In the genomic region with DNA sequence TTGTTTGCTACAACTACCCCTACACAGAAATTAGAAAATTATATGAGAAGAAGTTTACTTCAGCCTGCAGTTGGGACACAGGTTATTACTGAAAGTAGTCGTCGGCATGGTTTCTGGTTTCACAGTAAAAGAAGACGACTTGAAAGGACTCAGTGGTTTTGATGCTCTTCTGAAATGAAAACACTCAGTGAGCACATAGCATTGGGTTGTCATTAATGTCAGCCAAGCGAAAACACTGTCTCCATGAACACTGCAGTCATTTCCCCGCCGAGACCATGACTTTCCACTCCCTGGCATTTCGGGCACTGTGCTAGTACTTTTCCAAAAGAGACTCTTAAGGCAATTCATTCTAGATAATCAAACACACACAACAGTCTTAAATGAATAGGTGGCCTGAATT, we compare ENCODE assay signal across 10 cellular contexts.
DNase-seq lines count a peak whose midpoint lies in the region; ATAC-seq and TF ChIP-seq lines count a peak whose summit lies in the region.
"Had no signal": no experiment of that assay in that cellular context is flagged by ENCODE, and none has a peak within 500 bp of the region (broad histone marks: within the 10 kb centered on the region; RNA-seq: fewer than 3 reads in every experiment).

No MANE protein-coding gene starts in this region.

- H3K4me1 ChIP-seq in stomach = peaks cover 0 to 13% (median 6%) of the 10 kb centered on the region in 4 donors

- TF ChIP-seq POLR2A in stomach (IDR thresholded peaks at IDR 0.05) = no peak

- H3K4me3 Mint-ChIP-seq in T-helper 17 cell (peak overlapping the region; percentile 85), memory B cell (no peak overlapping the region)

- H3K36me3 ChIP-seq in stomach = no peaks in the 10 kb centered on the region
- H3K36me3 ChIP-seq: cardiac muscle cell had no signal

- TF ChIP-seq CTCF in GM10266 (IDR thresholded peaks at IDR 0.05; ENCODE audit: control insufficient read depth, insufficient read depth, low read depth, missing control alignments) (no peak), stomach (IDR thresholded peaks at IDR 0.05) (no peak)

- no peaks in the 10 kb centered on the region for H3K27me3 ChIP-seq in stomach
- H3K27me3 ChIP-seq: cardiac muscle cell had no signal

- H3K4me1 Mint-ChIP-seq in T-helper 17 cell (peaks cover 85% of the 10 kb centered on the region), memory B cell (peaks cover 19% of the 10 kb centered on the region)

- H3K36me3 Mint-ChIP-seq in T-helper 17 cell (ENCODE audit: low read depth) (peaks cover 3% of the 10 kb centered on the region), memory B cell (peaks cover 11% of the 10 kb centered on the region)

- peak overlapping the region; percentile 98 for H3K27ac Mint-ChIP-seq in T-helper 17 cell
- peak overlapping the region; percentile 45 for H3K27ac Mint-ChIP-seq in memory B cell

- intact Hi-C loops in stomach (cut with DNase I; ENCODE audit: low total_unique reads) = no loop called here

- H3K9me3 ChIP-seq in T-helper 17 cell (ENCODE audit: control insufficient read depth, low read length, poor library complexity, severe bottlenecking) = no peaks in the 10 kb centered on the region
- H3K9me3 ChIP-seq in stomach = no peaks in the 10 kb centered on the region

- WGBS in stomach, 5 donors = 84 to 93% (median 87%) methylated on average over 7 of the region's 7 CpGs

- ATAC-seq in GM21723 (IDR thresholded peaks at IDR 0.05; ENCODE audit: unreplicated experiment) (peak; percentile 87), T-helper 17 cell (peak; percentile 52), memory B cell (ENCODE audit: low read depth) (no peak)
- ATAC-seq: left colon had no signal

- TF ChIP-seq EP300 in stomach (IDR thresholded peaks at IDR 0.05) = no peak

- peak overlapping the region in 1 of 5 donors; percentile 29 for H3K27ac ChIP-seq in stomach
- H3K27ac ChIP-seq: cardiac muscle cell had no signal

- no peaks in the 10 kb centered on the region for H3K9me3 Mint-ChIP-seq in memory B cell

- H3K4me3 ChIP-seq in stomach = no peak overlapping the region
- H3K4me3 ChIP-seq: cardiac muscle cell had no signal

- DNase-seq in GM10266 (ENCODE audit: extremely low spot score) (peak; percentile 68), T-helper 17 cell (peak in 1 of 3 donors; percentile 29), memory B cell (ENCODE audit: low spot score in 2 of 2) (no peak), NCI-H2029 (lab: John Stamatoyannopoulos, UW) (no peak), NAMALWA (ENCODE audit: low spot score) (no peak), stomach (no peak), anterior cingulate cortex (lab: John Stamatoyannopoulos, UW) (no peak)
- DNase-seq: left colon had no signal

- H3K27me3 Mint-ChIP-seq in T-helper 17 cell (no peaks in the 10 kb centered on the region), memory B cell (no peaks in the 10 kb centered on the region)
